In the genomic region with DNA sequence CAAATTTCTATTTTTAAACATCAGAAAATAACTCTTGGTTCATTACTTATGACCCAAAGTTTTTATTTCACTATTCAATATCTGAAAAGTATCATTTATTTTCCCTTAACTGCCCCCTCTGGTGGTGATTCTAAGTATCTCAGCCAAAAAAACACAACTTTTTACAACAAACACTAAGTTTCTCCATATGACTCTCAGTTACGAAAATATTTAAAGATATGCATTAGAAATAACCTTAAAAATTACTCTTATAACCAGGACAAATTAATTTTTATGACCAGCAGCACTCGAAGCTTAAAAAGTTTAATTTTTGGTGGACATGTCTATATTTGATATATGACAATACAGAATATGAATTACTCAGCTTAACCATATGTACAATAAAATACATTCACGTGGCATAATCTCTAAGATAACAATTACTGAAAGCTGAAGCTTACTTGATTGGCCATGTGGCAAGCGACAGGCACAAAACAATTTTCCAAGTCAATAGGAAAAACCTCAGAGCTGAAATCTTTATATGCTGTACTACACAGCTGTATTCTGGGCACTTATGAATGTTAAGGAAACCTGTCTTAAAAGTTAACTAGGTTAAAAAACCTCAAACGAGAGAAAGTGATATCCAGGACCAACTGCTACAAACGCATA, we compare ENCODE assay signal across 8 cellular contexts. TPM values are rescaled to one million over a fixed set of nuclear protein-coding genes. Genes with fewer than 3 reads are reported as not detected.
A peak's percentile ranks its signal among the peaks of the same experiment; 100 is the strongest.
DNase-seq lines count a peak whose midpoint lies in the region; ATAC-seq and TF ChIP-seq lines count a peak whose summit lies in the region.

No MANE protein-coding gene starts in this region.

- peak overlapping the region; percentile 100 for H3K27ac ChIP-seq in prostate gland
- no peak overlapping the region for H3K27ac ChIP-seq in substantia nigra (ENCODE audit: low read depth, low read length, poor library complexity, severe bottlenecking)

- peak overlapping the region; percentile 97 for H3K4me3 Mint-ChIP-seq in T-helper 17 cell

- peaks cover 4% of the 10 kb centered on the region for H3K27me3 Mint-ChIP-seq in T-helper 17 cell

- POLR2A ChIA-PET in BJ (lab: Charles Lee) = interaction anchor here (0.7 to 1.1 kb wide), 2 partner anchors 12 to 46 kb away, joined by 3 to 4 read pairs; partner anchors contain the start of gene NFE2L3

- H3K4me3 ChIP-seq in BJ (ENCODE audit: low read depth, low read length) (peak overlapping the region; percentile 71), H7 (ENCODE audit: insufficient read depth, low read depth, low read length) (peak overlapping the region; percentile 95), fibroblast of pulmonary artery (replicated peaks; ENCODE audit: low read depth, low read length) (peak overlapping the region; percentile 91), prostate gland (peak overlapping the region; percentile 93 to 99)

- no peak for TF ChIP-seq POLR2A in prostate gland (IDR thresholded peaks at IDR 0.05)

- TF ChIP-seq CTCF in BJ (IDR thresholded peaks at IDR 0.05; ENCODE audit: insufficient read depth, low read depth, low read length) (peak; percentile 65), fibroblast of pulmonary artery (IDR thresholded peaks at IDR 0.05; ENCODE audit: low read length, missing control alignments) (peak; percentile 67), prostate gland (IDR thresholded peaks at IDR 0.05) (peak; percentile 62 to 84 (median 82))

- H3K4me1 Mint-ChIP-seq in T-helper 17 cell = peaks cover 54% of the 10 kb centered on the region

- DNase-seq in BJ (ENCODE audit: low read depth) = no peak
- no peak for DNase-seq in H7
- no peak for DNase-seq in T-helper 17 cell
- peak; percentile 53 for DNase-seq in fibroblast of pulmonary artery (ENCODE audit: low read depth)
- DNase-seq in prostate gland (ENCODE audit: low spot score) = no peak
- no peak for DNase-seq in substantia nigra (lab: John Stamatoyannopoulos, UW)

- CTCF ChIA-PET in BJ (lab: Yijun Ruan, JAX) = interaction anchor here (0.7 to 7.4 kb wide), 16 partner anchors 10 to 221 kb away, joined by 3 to 55 read pairs (median 5); partner anchors contain the start of gene NFE2L3

- peaks cover 11% of the 10 kb centered on the region for H3K4me1 ChIP-seq in prostate gland (replicated peaks)

- H3K36me3 ChIP-seq in BJ (ENCODE audit: control insufficient read depth, insufficient read depth, low read length) (peaks cover 10% of the 10 kb centered on the region), H7 (replicated peaks; ENCODE audit: control insufficient read depth, insufficient read depth, low read length) (peaks cover 34% of the 10 kb centered on the region), prostate gland (peaks cover 0 to 7% of the 10 kb centered on the region in 2 donors)

- no peaks in the 10 kb centered on the region for H3K9me3 ChIP-seq in T-helper 17 cell (ENCODE audit: control insufficient read depth, low read length, poor library complexity, severe bottlenecking)
- H3K9me3 ChIP-seq in prostate gland = no peaks in the 10 kb centered on the region

- WGBS in prostate gland = under 1% methylated on average over 6 of the region's 6 CpGs

- H3K27ac Mint-ChIP-seq in T-helper 17 cell = peak overlapping the region; percentile 99

- H3K36me3 Mint-ChIP-seq in T-helper 17 cell (ENCODE audit: low read depth) = peaks cover 21% of the 10 kb centered on the region

- intact Hi-C loops in prostate gland (cut with DNase I) = no loop called here

- ATAC-seq in T-helper 17 cell (no peak), HG02759 (IDR thresholded peaks at IDR 0.05; ENCODE audit: unreplicated experiment) (no peak), GM18858 (IDR thresholded peaks at IDR 0.05; ENCODE audit: unreplicated experiment) (no peak)

- H3K27me3 ChIP-seq in BJ (ENCODE audit: control insufficient read depth, insufficient read depth, low read length) (no peaks in the 10 kb centered on the region), H7 (ENCODE audit: control insufficient read depth, insufficient read depth, low read length) (no peaks in the 10 kb centered on the region), prostate gland (replicated peaks; ENCODE audit: insufficient read depth) (no peaks in the 10 kb centered on the region)

RNA-seq across cellular contexts. Expression of gene HNRNPA2B1, which starts 2.3 kb away (rescaled TPM):
- 139 and 249 TPM in 2 replicates for polyA plus RNA-seq in BJ (2011; rRNA removed)
- polyA minus RNA-seq in BJ (2011; rRNA and poly(A)+ RNA removed) = 44.4 and 59.1 TPM in 2 replicates
- 223 and 239 TPM in 2 replicates for total RNA-seq in H7 (2014; rRNA removed; shearing (Covaris generic))
- total RNA-seq in T-helper 17 cell (100 to 1,000 TPM; 392 to 399 TPM), prostate gland (100 to 1,000 TPM; 185 to 189 TPM)

RNA-seq across cellular contexts. Expression of gene CBX3, which starts 3.3 kb away (rescaled TPM):
- 37.0 and 93.8 TPM in 2 replicates for polyA plus RNA-seq in BJ (2011; rRNA removed)
- polyA minus RNA-seq in BJ (2011; rRNA and poly(A)+ RNA removed) = 12.4 and 14.0 TPM in 2 replicates
- 170 and 231 TPM in 2 replicates for total RNA-seq in H7 (2014; rRNA removed; shearing (Covaris generic))
- 100 to 1,000 TPM in 1 of 2 donors, 10 to 100 TPM in 1; 98.3 to 102 TPM for total RNA-seq in T-helper 17 cell
- total RNA-seq in prostate gland = 10 to 100 TPM; 51.6 to 75.3 TPM

RNA-seq across cellular contexts. Expression of gene NFE2L3, which starts 46.3 kb away (rescaled TPM):
- 2.6 and 6.5 TPM in 2 replicates for polyA plus RNA-seq in BJ (2011; rRNA removed)
- polyA minus RNA-seq in BJ (2011; rRNA and poly(A)+ RNA removed) = 0.98 and 1.8 TPM in 2 replicates
- 69.0 and 118 TPM in 2 replicates for total RNA-seq in H7 (2014; rRNA removed; shearing (Covaris generic))
- total RNA-seq in T-helper 17 cell = 1 to 10 TPM; 3.9 to 4.3 TPM
- total RNA-seq in prostate gland = 1 to 10 TPM; 2.0 to 4.3 TPM

Comparison
In these comparisons a context has a peak if more than half of its experiments do, and no peak if none do; other contexts are left out.
1. RNA of gene NFE2L3, which starts 46.3 kb away (total RNA-seq): 69.0 to 118 TPM in H7; 2.0 to 4.3 TPM in prostate gland and 3.9 to 4.3 TPM in T-helper 17 cell; every median in the first group is over 10 times any median in the second.
2. Peak in every context shown above with its lines, with median percentiles within 50 percentile points of each other: H3K4me3 ChIP-seq and CTCF ChIP-seq.